9 cellular contexts compared by ENCODE assay signal in genomic region chr1:200042437-200043329, GRCh38. TPM values are rescaled to one million over a fixed set of nuclear protein-coding genes. Genes with fewer than 3 reads are reported as not detected.
DNase-seq lines count a peak whose midpoint lies in the region; FAIRE-seq and TF ChIP-seq lines count a peak whose summit lies in the region.
"Had no signal": no experiment of that assay in that cellular context is flagged by ENCODE, and none has a peak within 500 bp of the region (broad histone marks: within the 10 kb centered on the region; RNA-seq: fewer than 3 reads in every experiment).

No MANE protein-coding gene starts in this region.

- H3K27me3 ChIP-seq in WERI-Rb-1 (ENCODE audit: insufficient read depth, low read depth, severe bottlenecking) (peaks cover 70% of the 10 kb centered on the region), left ventricle myocardium inferior (ENCODE audit: low read depth) (peaks cover 100% of the 10 kb centered on the region), rectal smooth muscle tissue (ENCODE audit: control insufficient read depth, insufficient read depth, low read length) (peaks cover 39% of the 10 kb centered on the region)

- H3K36me3 ChIP-seq in ES-I3 (ENCODE audit: insufficient read depth, low read length) (no peaks in the 10 kb centered on the region), WERI-Rb-1 (no peaks in the 10 kb centered on the region), left ventricle myocardium inferior (no peaks in the 10 kb centered on the region), rectal smooth muscle tissue (ENCODE audit: control insufficient read depth, insufficient read depth, low read length) (no peaks in the 10 kb centered on the region)

- DNase-seq in WERI-Rb-1: peak; percentile 38
- DNase-seq in left ventricle myocardium inferior: no peak
- no peak for DNase-seq in NCI-H82 treated with DMSO at 0.1 percent for 48 hours (lab: John Stamatoyannopoulos, UW; ENCODE audit: unreplicated experiment)
- DNase-seq in H54 (ENCODE audit: insufficient read length, low spot score): no peak
- DNase-seq in NCI-H774 (lab: John Stamatoyannopoulos, UW): no peak
- no peak for DNase-seq in effector CD4-positive, alpha-beta T cell

- TF ChIP-seq CTCF in WERI-Rb-1 (IDR thresholded peaks at IDR 0.05; ENCODE audit: low read depth, low read length) (no peak), left ventricle myocardium inferior (IDR thresholded peaks at IDR 0.05; ENCODE audit: borderline replicate concordance) (no peak)

- peaks cover 10% of the 10 kb centered on the region; the same call in 1 of the 2 replicates for H3K4me1 ChIP-seq in ES-I3 (ENCODE audit: insufficient read depth, low read length)
- H3K4me1 ChIP-seq in left ventricle myocardium inferior: peaks cover 51% of the 10 kb centered on the region
- no peaks in the 10 kb centered on the region for H3K4me1 ChIP-seq in rectal smooth muscle tissue (ENCODE audit: control insufficient read depth, insufficient read depth, low read length)

- H3K4me3 ChIP-seq in WERI-Rb-1 (ENCODE audit: low read depth, low read length) (peak overlapping the region; percentile 37), left ventricle myocardium inferior (peak overlapping the region; percentile 71), rectal smooth muscle tissue (ENCODE audit: low read length) (peak overlapping the region; percentile 66)

- H3K27ac ChIP-seq in WERI-Rb-1: no peak overlapping the region
- H3K27ac ChIP-seq in left ventricle myocardium inferior (replicated peaks): peak overlapping the region; percentile 50
- H3K27ac ChIP-seq in rectal smooth muscle tissue (ENCODE audit: low read depth, low read length): no peak overlapping the region

- H3K9ac ChIP-seq in ES-I3 (ENCODE audit: low read depth, low read length): peak overlapping the region; percentile 87; the same call in 1 of the 2 replicates
- H3K9ac ChIP-seq in rectal smooth muscle tissue (ENCODE audit: low read length): no peak overlapping the region

- FAIRE-seq in H54 (lab: Jason Lieb, UNC): no peak
- FAIRE-seq: colon had no signal

- no peaks in the 10 kb centered on the region for H3K9me3 ChIP-seq in ES-I3 (ENCODE audit: control insufficient read depth, insufficient read depth, low read length)
- no peaks in the 10 kb centered on the region for H3K9me3 ChIP-seq in WERI-Rb-1 (ENCODE audit: severe bottlenecking)
- H3K9me3 ChIP-seq in left ventricle myocardium inferior (replicated peaks): no peaks in the 10 kb centered on the region

- intact Hi-C loops in left ventricle myocardium inferior (cut with micrococcal nuclease): loop anchor here (10.0 kb wide), 1 partner anchor 58 kb away; no protein-coding TSS in a partner anchor

- no peak for TF ChIP-seq POLR2A in H54 (IDR thresholded peaks at IDR 0.05; ENCODE audit: low read depth, low read length)

RNA-seq across cellular contexts. Expression of gene NR5A2, which starts 15.2 kb away (rescaled TPM):
- 1.3 TPM for total RNA-seq in left ventricle myocardium inferior
